2 cellular contexts compared by ENCODE assay signal in the genomic region with DNA sequence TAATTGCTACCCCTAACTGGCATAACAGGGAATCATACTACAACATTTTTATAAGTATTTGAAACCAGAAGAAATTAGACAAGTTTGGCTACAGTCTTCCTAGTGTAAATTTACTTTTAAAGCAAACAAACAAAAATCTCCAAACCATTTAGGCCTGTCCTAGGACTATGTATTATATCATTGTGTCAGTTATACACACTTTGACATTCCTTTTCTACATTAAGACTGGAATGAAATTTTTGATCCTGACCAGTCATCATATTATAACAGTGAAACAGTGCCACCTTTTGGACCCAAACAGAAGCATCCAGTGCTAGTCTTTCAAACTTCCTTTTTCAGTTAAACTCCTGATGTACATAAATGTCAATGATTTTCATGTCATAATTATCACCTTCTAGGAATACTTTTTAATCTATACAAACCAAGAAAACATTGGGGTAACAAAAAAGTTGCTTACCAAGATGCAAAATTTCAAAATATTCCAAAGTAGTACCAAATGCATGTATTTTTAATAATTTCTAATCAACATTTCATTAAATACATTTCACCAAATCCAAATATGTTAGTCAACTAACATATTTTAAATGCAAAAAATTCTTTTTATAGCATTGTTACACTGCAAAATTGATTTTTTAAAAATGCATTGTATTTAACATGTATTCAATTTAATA.
TF ChIP-seq lines count a peak whose summit lies in the region.

No MANE protein-coding gene starts in this region.

TF ChIP-seq in Ishikawa, 13 proteins besides CTCF, POLR2A, EP300 and RAD21 (continued from another document):
- TF ChIP-seq, protein P1, sequence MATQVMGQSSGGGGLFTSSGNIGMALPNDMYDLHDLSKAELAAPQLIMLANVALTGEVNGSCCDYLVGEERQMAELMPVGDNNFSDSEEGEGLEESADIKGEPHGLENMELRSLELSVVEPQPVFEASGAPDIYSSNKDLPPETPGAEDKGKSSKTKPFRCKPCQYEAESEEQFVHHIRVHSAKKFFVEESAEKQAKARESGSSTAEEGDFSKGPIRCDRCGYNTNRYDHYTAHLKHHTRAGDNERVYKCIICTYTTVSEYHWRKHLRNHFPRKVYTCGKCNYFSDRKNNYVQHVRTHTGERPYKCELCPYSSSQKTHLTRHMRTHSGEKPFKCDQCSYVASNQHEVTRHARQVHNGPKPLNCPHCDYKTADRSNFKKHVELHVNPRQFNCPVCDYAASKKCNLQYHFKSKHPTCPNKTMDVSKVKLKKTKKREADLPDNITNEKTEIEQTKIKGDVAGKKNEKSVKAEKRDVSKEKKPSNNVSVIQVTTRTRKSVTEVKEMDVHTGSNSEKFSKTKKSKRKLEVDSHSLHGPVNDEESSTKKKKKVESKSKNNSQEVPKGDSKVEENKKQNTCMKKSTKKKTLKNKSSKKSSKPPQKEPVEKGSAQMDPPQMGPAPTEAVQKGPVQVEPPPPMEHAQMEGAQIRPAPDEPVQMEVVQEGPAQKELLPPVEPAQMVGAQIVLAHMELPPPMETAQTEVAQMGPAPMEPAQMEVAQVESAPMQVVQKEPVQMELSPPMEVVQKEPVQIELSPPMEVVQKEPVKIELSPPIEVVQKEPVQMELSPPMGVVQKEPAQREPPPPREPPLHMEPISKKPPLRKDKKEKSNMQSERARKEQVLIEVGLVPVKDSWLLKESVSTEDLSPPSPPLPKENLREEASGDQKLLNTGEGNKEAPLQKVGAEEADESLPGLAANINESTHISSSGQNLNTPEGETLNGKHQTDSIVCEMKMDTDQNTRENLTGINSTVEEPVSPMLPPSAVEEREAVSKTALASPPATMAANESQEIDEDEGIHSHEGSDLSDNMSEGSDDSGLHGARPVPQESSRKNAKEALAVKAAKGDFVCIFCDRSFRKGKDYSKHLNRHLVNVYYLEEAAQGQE (IDR thresholded peaks at IDR 0.05; ENCODE audit: low read depth): no peak
- TF ChIP-seq CEBPB (IDR thresholded peaks at IDR 0.05) (no peak), FOXM1 (IDR thresholded peaks at IDR 0.05; ENCODE audit: borderline replicate concordance, low read depth) (no peak), TCF12 (IDR thresholded peaks at IDR 0.05; ENCODE audit: low read depth) (no peak), MAX (IDR thresholded peaks at IDR 0.05) (no peak), TAF1 (IDR thresholded peaks at IDR 0.05; ENCODE audit: low read depth) (no peak), NFIC (IDR thresholded peaks at IDR 0.05) (no peak), CREB1 (IDR thresholded peaks at IDR 0.05; ENCODE audit: low read depth) (no peak), ZBTB7A (IDR thresholded peaks at IDR 0.05; ENCODE audit: low read depth) (no peak), EGR1 (IDR thresholded peaks at IDR 0.05) (no peak)
TF ChIP-seq in Ishikawa: peak in this region for 0.

TF ChIP-seq in H1, 55 proteins besides CTCF, POLR2A, EP300 and RAD21 (continued from another document):
- TF ChIP-seq CBX5 (IDR thresholded peaks at IDR 0.05; ENCODE audit: low read depth, low read length) (no peak), NRF1 (IDR thresholded peaks at IDR 0.05; ENCODE audit: low read depth, low read length) (no peak), SAP30 (IDR thresholded peaks at IDR 0.05; ENCODE audit: insufficient read depth, insufficient replicate concordance, low read length) (no peak), SIX5 (IDR thresholded peaks at IDR 0.05; ENCODE audit: low read depth, low read length) (no peak), CBX8 (IDR thresholded peaks at IDR 0.05; ENCODE audit: borderline replicate concordance, low read depth, low read length) (no peak), TBP (IDR thresholded peaks at IDR 0.05; ENCODE audit: low read depth, low read length) (no peak), ASH2L (IDR thresholded peaks at IDR 0.05; ENCODE audit: low read length) (no peak), GTF2F1 (IDR thresholded peaks at IDR 0.05; ENCODE audit: borderline replicate concordance, low read depth, low read length) (no peak), SUZ12 (IDR thresholded peaks at IDR 0.05; ENCODE audit: low read length) (no peak), POLR2AphosphoS5 (IDR thresholded peaks at IDR 0.05; ENCODE audit: low read depth, low read length) (no peak), USF2 (IDR thresholded peaks at IDR 0.05; ENCODE audit: low read length) (no peak), CEBPB (IDR thresholded peaks at IDR 0.05; ENCODE audit: low read depth, low read length) (no peak)
- TF ChIP-seq, protein P2, sequence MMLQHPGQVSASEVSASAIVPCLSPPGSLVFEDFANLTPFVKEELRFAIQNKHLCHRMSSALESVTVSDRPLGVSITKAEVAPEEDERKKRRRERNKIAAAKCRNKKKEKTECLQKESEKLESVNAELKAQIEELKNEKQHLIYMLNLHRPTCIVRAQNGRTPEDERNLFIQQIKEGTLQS (IDR thresholded peaks at IDR 0.05; ENCODE audit: insufficient read depth, low read depth, low read length): no peak
